Comparison of ENCODE assay signal across 1 cellular context in genomic region chr2:218746960-218747359, GRCh38.
TF ChIP-seq lines count a peak whose summit lies in the region.

No MANE protein-coding gene starts in this region.

TF ChIP-seq in IMR-90, 13 proteins besides CTCF, POLR2A, EP300 and RAD21 (continued from another document):
- TF ChIP-seq USF2 (IDR thresholded peaks at IDR 0.05; ENCODE audit: low read depth, low read length) (no peak), SMC3 (IDR thresholded peaks at IDR 0.05; ENCODE audit: low read depth, low read length) (no peak), CEBPB (IDR thresholded peaks at IDR 0.05; ENCODE audit: low read depth, low read length) (no peak)
